Comparison of ENCODE assay signal across 8 cellular contexts in genomic region chr10:110502851-110503301, GRCh38. TPM values are rescaled to one million over a fixed set of nuclear protein-coding genes. Genes with fewer than 3 reads are reported as not detected.
DNase-seq lines count a peak whose midpoint lies in the region; ATAC-seq lines count a peak whose summit lies in the region.

No MANE protein-coding gene starts in this region.

- H3K4me1 Mint-ChIP-seq in activated CD8-positive, alpha-beta memory T cell treated with anti-CD3 and anti-CD28 coated beads, Interleukin-2, amount 10 ng/mL, durations not matched to agents 7 days and 5 days: peaks cover 76% of the 10 kb centered on the region
- H3K4me1 Mint-ChIP-seq in activated naive CD8-positive, alpha-beta T cell treated with anti-CD3 and anti-CD28 coated beads, Interleukin-2, amount 50 U/mL, for 24 hours: peaks cover 86% of the 10 kb centered on the region

- peak overlapping the region; percentile 97 for H3K27ac Mint-ChIP-seq in activated CD8-positive, alpha-beta memory T cell treated with anti-CD3 and anti-CD28 coated beads, Interleukin-2, amount 10 ng/mL, durations not matched to agents 7 days and 5 days
- H3K27ac Mint-ChIP-seq in activated naive CD8-positive, alpha-beta T cell treated with anti-CD3 and anti-CD28 coated beads, Interleukin-2, amount 50 U/mL, for 24 hours: peak overlapping the region; percentile 89

- H3K36me3 Mint-ChIP-seq in activated CD8-positive, alpha-beta memory T cell treated with anti-CD3 and anti-CD28 coated beads, Interleukin-2, amount 10 ng/mL, durations not matched to agents 7 days and 5 days: peaks cover 89% of the 10 kb centered on the region
- peaks cover 82% of the 10 kb centered on the region for H3K36me3 Mint-ChIP-seq in activated naive CD8-positive, alpha-beta T cell treated with anti-CD3 and anti-CD28 coated beads, Interleukin-2, amount 50 U/mL, for 24 hours (ENCODE audit: low read depth)

- CTCF ChIA-PET in activated CD8-positive, alpha-beta memory T cell treated with anti-CD3 and anti-CD28 coated beads, Interleukin-2, amount 10 ng/mL, durations not matched to agents 7 days and 5 days (lab: Charles Lee): interaction anchor here (0.9 to 11.1 kb wide), 7 partner anchors 10 to 293 kb away, joined by 3 to 178 read pairs (median 13); partner anchors contain the start of gene SMNDC1

- no peaks in the 10 kb centered on the region for H3K9me3 Mint-ChIP-seq in activated CD8-positive, alpha-beta memory T cell treated with anti-CD3 and anti-CD28 coated beads, Interleukin-2, amount 10 ng/mL, durations not matched to agents 7 days and 5 days (ENCODE audit: low read depth)
- no peaks in the 10 kb centered on the region for H3K9me3 Mint-ChIP-seq in activated naive CD8-positive, alpha-beta T cell treated with anti-CD3 and anti-CD28 coated beads, Interleukin-2, amount 50 U/mL, for 24 hours

- H3K27me3 Mint-ChIP-seq in activated CD8-positive, alpha-beta memory T cell treated with anti-CD3 and anti-CD28 coated beads, Interleukin-2, amount 10 ng/mL, durations not matched to agents 7 days and 5 days: no peaks in the 10 kb centered on the region
- no peaks in the 10 kb centered on the region for H3K27me3 Mint-ChIP-seq in activated naive CD8-positive, alpha-beta T cell treated with anti-CD3 and anti-CD28 coated beads, Interleukin-2, amount 50 U/mL, for 24 hours

- peak overlapping the region; percentile 99 for H3K4me3 Mint-ChIP-seq in activated CD8-positive, alpha-beta memory T cell treated with anti-CD3 and anti-CD28 coated beads, Interleukin-2, amount 10 ng/mL, durations not matched to agents 7 days and 5 days
- H3K4me3 Mint-ChIP-seq in activated naive CD8-positive, alpha-beta T cell treated with anti-CD3 and anti-CD28 coated beads, Interleukin-2, amount 50 U/mL, for 24 hours: peak overlapping the region; percentile 97

- no peak for ATAC-seq in activated CD8-positive, alpha-beta memory T cell treated with anti-CD3 and anti-CD28 coated beads, Interleukin-2, amount 10 ng/mL, durations not matched to agents 7 days and 5 days
- peak; percentile 32 for ATAC-seq in HG02571 (IDR thresholded peaks at IDR 0.05; ENCODE audit: unreplicated experiment)
- no peak for ATAC-seq in activated naive CD8-positive, alpha-beta T cell treated with anti-CD3 and anti-CD28 coated beads, Interleukin-2, amount 50 U/mL, for 24 hours

- no peak for DNase-seq in activated CD8-positive, alpha-beta memory T cell treated with anti-CD3 and anti-CD28 coated beads, Interleukin-2, amount 10 ng/mL, durations not matched to agents 7 days and 5 days
- DNase-seq in activated CD8-positive, alpha-beta memory T cell treated with anti-CD3 and anti-CD28 coated beads for 24 hours: no peak
- DNase-seq in NCI-H1105 (lab: John Stamatoyannopoulos, UW): peak; percentile 16
- DNase-seq in activated naive CD8-positive, alpha-beta T cell treated with anti-CD3 and anti-CD28 coated beads, Interleukin-2, amount 50 U/mL, for 24 hours: no peak
- peak; percentile 47 to 77 for DNase-seq in hippocampal formation (lab: John Stamatoyannopoulos, UW)
- DNase-seq in superior temporal gyrus (ENCODE audit: extremely low spot score): peak; percentile 89
- DNase-seq in NCI-H345 treated with DMSO at 0.1 percent for 48 hours (lab: John Stamatoyannopoulos, UW; ENCODE audit: unreplicated experiment): no peak

RNA-seq across cellular contexts. Expression of gene DUSP5, which starts 5.2 kb away (rescaled TPM):
- 100 to 1,000 TPM; 102 to 223 TPM for total RNA-seq in activated CD8-positive, alpha-beta memory T cell treated with anti-CD3 and anti-CD28 coated beads, Interleukin-2, amount 10 ng/mL, durations not matched to agents 7 days and 5 days

Comparison
In these comparisons a context has a peak if more than half of its experiments do, and no peak if none do; other contexts are left out.
1. DNase-seq: peak in NCI-H1105 (single experiment), hippocampal formation (2 of 2) and superior temporal gyrus (single experiment); none in activated CD8-positive, alpha-beta memory T cell treated with anti-CD3 and anti-CD28 coated beads, Interleukin-2, amount 10 ng/mL, durations not matched to agents 7 days and 5 days (single experiment), activated CD8-positive, alpha-beta memory T cell treated with anti-CD3 and anti-CD28 coated beads for 24 hours (single experiment), activated naive CD8-positive, alpha-beta T cell treated with anti-CD3 and anti-CD28 coated beads, Interleukin-2, amount 50 U/mL, for 24 hours (single experiment) and NCI-H345 treated with DMSO at 0.1 percent for 48 hours (single experiment).